9 cellular contexts compared by ENCODE assay signal in genomic region chr2:111705711-111706323, GRCh38.
DNase-seq lines count a peak whose midpoint lies in the region; ATAC-seq and TF ChIP-seq lines count a peak whose summit lies in the region.
"Had no signal": no experiment of that assay in that cellular context is flagged by ENCODE, and none has a peak within 500 bp of the region (broad histone marks: within the 10 kb centered on the region; RNA-seq: fewer than 3 reads in every experiment).

No MANE protein-coding gene starts in this region.

- CTCF ChIA-PET in BJ (lab: Yijun Ruan, JAX) = no interaction called here

- intact Hi-C loops in activated T-helper 1 cell treated with anti-CD3 and anti-CD28 coated beads, Interleukin-12 subunit alpha, Interleukin-12 subunit beta, Interleukin-2, Interleukin-4 antibody, amounts not matched to agents 30 ng/mL and 10 ng/mL and 1 ng/mL, durations not matched to agents 14 hours and 24 hours and 36 hours (cut with micrococcal nuclease) = loop anchor here (1.0 to 10.0 kb wide), 4 partner anchors 225 to 961 kb away; no protein-coding TSS in a partner anchor
- intact Hi-C loops in uterus (cut with DNase I; ENCODE audit: low total_unique reads) = no loop called here

- peaks cover 2% of the 10 kb centered on the region for H3K36me3 Mint-ChIP-seq in activated T-helper 1 cell treated with anti-CD3 and anti-CD28 coated beads, Interleukin-12 subunit alpha, Interleukin-12 subunit beta, Interleukin-2, Interleukin-4 antibody, amounts not matched to agents 30 ng/mL and 10 ng/mL and 1 ng/mL, durations not matched to agents 14 hours and 24 hours and 36 hours (ENCODE audit: low read depth)

- peak; percentile 67 for DNase-seq in BJ (ENCODE audit: low read depth)
- DNase-seq in GM19238 (ENCODE audit: insufficient read length, low spot score) = peak; percentile 47
- DNase-seq in NCI-H748 treated with DMSO at 0.1 percent for 48 hours (lab: John Stamatoyannopoulos, UW) = peak; percentile 43
- peak; percentile 65 for DNase-seq in activated T-helper 1 cell treated with anti-CD3 and anti-CD28 coated beads, Interleukin-12 subunit alpha, Interleukin-12 subunit beta, Interleukin-2, Interleukin-4 antibody, amounts not matched to agents 30 ng/mL and 10 ng/mL and 1 ng/mL, durations not matched to agents 14 hours and 24 hours and 36 hours (ENCODE audit: low spot score)
- peak; percentile 77 for DNase-seq in iPS DF 6.9 (ENCODE audit: low read depth, low spot score)
- DNase-seq in stimulated activated CD8-positive, alpha-beta memory T cell treated with anti-CD3 and anti-CD28 coated beads, Interleukin-4, amount 100 ng/mL, for 24 hours (ENCODE audit: low read depth) = peak; percentile 33
- DNase-seq in uterus = no peak

- no peak overlapping the region for H3K27ac ChIP-seq in iPS DF 6.9 (ENCODE audit: low read length)
- H3K27ac ChIP-seq in uterus = no peak overlapping the region

- H3K27me3 ChIP-seq in BJ (ENCODE audit: control insufficient read depth, insufficient read depth, low read length) (peaks cover 6% of the 10 kb centered on the region), iPS DF 6.9 (ENCODE audit: control insufficient read depth, insufficient read depth, low read length) (no peaks in the 10 kb centered on the region), uterus (no peaks in the 10 kb centered on the region)

- peak overlapping the region; percentile 62 for H3K4me3 Mint-ChIP-seq in activated T-helper 1 cell treated with anti-CD3 and anti-CD28 coated beads, Interleukin-12 subunit alpha, Interleukin-12 subunit beta, Interleukin-2, Interleukin-4 antibody, amounts not matched to agents 30 ng/mL and 10 ng/mL and 1 ng/mL, durations not matched to agents 14 hours and 24 hours and 36 hours

- H3K4me1 ChIP-seq in iPS DF 6.9 (ENCODE audit: control insufficient read depth, insufficient read depth, low read length) = peaks cover 9% of the 10 kb centered on the region
- no peaks in the 10 kb centered on the region for H3K4me1 ChIP-seq in uterus

- ATAC-seq in HG03135 (IDR thresholded peaks at IDR 0.05; ENCODE audit: unreplicated experiment) = peak; percentile 88

- no peaks in the 10 kb centered on the region for H3K9me3 Mint-ChIP-seq in activated T-helper 1 cell treated with anti-CD3 and anti-CD28 coated beads, Interleukin-12 subunit alpha, Interleukin-12 subunit beta, Interleukin-2, Interleukin-4 antibody, amounts not matched to agents 30 ng/mL and 10 ng/mL and 1 ng/mL, durations not matched to agents 14 hours and 24 hours and 36 hours

- no peak for TF ChIP-seq POLR2A in uterus (IDR thresholded peaks at IDR 0.05)

- H3K9me3 ChIP-seq in iPS DF 6.9 (ENCODE audit: control insufficient read depth, insufficient read depth, low read length) = no peaks in the 10 kb centered on the region
- no peaks in the 10 kb centered on the region for H3K9me3 ChIP-seq in uterus

- peak overlapping the region; percentile 86 for H3K27ac Mint-ChIP-seq in activated T-helper 1 cell treated with anti-CD3 and anti-CD28 coated beads, Interleukin-12 subunit alpha, Interleukin-12 subunit beta, Interleukin-2, Interleukin-4 antibody, amounts not matched to agents 30 ng/mL and 10 ng/mL and 1 ng/mL, durations not matched to agents 14 hours and 24 hours and 36 hours

- peaks cover 2% of the 10 kb centered on the region for H3K27me3 Mint-ChIP-seq in activated T-helper 1 cell treated with anti-CD3 and anti-CD28 coated beads, Interleukin-12 subunit alpha, Interleukin-12 subunit beta, Interleukin-2, Interleukin-4 antibody, amounts not matched to agents 30 ng/mL and 10 ng/mL and 1 ng/mL, durations not matched to agents 14 hours and 24 hours and 36 hours (ENCODE audit: insufficient read depth)

- H3K4me1 Mint-ChIP-seq in activated T-helper 1 cell treated with anti-CD3 and anti-CD28 coated beads, Interleukin-12 subunit alpha, Interleukin-12 subunit beta, Interleukin-2, Interleukin-4 antibody, amounts not matched to agents 30 ng/mL and 10 ng/mL and 1 ng/mL, durations not matched to agents 14 hours and 24 hours and 36 hours (ENCODE audit: low read depth) = peaks cover 93% of the 10 kb centered on the region

- POLR2A ChIA-PET in BJ (lab: Charles Lee) = no interaction called here

- TF ChIP-seq CTCF in BJ (IDR thresholded peaks at IDR 0.05; ENCODE audit: insufficient read depth, low read depth, low read length) (no peak), uterus (IDR thresholded peaks at IDR 0.05) (no peak)

- H3K4me3 ChIP-seq in BJ (ENCODE audit: low read depth, low read length) (no peak overlapping the region), iPS DF 6.9 (ENCODE audit: low read length) (no peak overlapping the region), uterus (no peak overlapping the region)
- H3K4me3 ChIP-seq: skin epidermis had no signal

- no peaks in the 10 kb centered on the region for H3K36me3 ChIP-seq in BJ (ENCODE audit: control insufficient read depth, insufficient read depth, low read length)
- no peaks in the 10 kb centered on the region for H3K36me3 ChIP-seq in iPS DF 6.9 (ENCODE audit: control insufficient read depth, insufficient read depth, low read length)
- no peaks in the 10 kb centered on the region for H3K36me3 ChIP-seq in uterus

- WGBS in iPS DF 6.9 (ENCODE audit: insufficient coverage, insufficient read length) = no CpG with 5 or more reads among the region's 6 CpGs

Comparison
In these comparisons a context has a peak if more than half of its experiments do, and no peak if none do; other contexts are left out.
1. DNase-seq: peak in BJ (single experiment), GM19238 (single experiment), NCI-H748 treated with DMSO at 0.1 percent for 48 hours (single experiment), activated T-helper 1 cell treated with anti-CD3 and anti-CD28 coated beads, Interleukin-12 subunit alpha, Interleukin-12 subunit beta, Interleukin-2, Interleukin-4 antibody, amounts not matched to agents 30 ng/mL and 10 ng/mL and 1 ng/mL, durations not matched to agents 14 hours and 24 hours and 36 hours (single experiment), iPS DF 6.9 (single experiment) and stimulated activated CD8-positive, alpha-beta memory T cell treated with anti-CD3 and anti-CD28 coated beads, Interleukin-4, amount 100 ng/mL, for 24 hours (single experiment); none in uterus (0 of 2).